8 cellular contexts compared by ENCODE assay signal in the genomic region with DNA sequence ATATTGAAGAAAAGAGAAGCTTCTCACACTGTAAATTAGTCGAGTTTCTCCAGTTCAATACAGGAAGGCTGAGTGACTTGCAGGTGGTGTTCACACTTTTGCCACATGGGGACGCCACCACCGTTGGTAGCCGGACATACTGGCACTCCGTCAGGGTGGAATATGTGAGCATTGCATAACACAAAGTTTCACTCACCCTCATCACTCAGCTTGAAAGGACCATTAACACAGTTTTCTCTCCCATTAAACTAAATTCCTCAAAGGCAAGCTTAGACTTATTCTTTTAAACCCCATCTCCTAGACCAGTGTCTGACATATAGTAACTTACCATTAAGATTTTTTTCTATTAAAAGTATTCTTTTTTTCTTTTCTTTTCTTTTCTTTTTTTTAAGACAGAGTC.
DNase-seq lines count a peak whose midpoint lies in the region; ATAC-seq and TF ChIP-seq lines count a peak whose summit lies in the region.

No MANE protein-coding gene starts in this region.

- TF ChIP-seq CTCF in AG09309 (IDR thresholded peaks at IDR 0.05; ENCODE audit: control insufficient read depth, insufficient read depth, low read depth, low read length, missing control alignments): peak; percentile 99

- DNase-seq in AG09309 (ENCODE audit: low read depth) (peak; percentile 73), NCI-H2227 treated with DMSO at 0.1 percent for 48 hours (lab: John Stamatoyannopoulos, UW) (peak; percentile 28), erythroblast (lab: John Stamatoyannopoulos, UW) (peak; percentile 71 to 83), mucosa of gallbladder (ENCODE audit: low spot score) (peak; percentile 86), substantia nigra (lab: John Stamatoyannopoulos, UW) (peak in 26 of 49 donors; percentile 5 to 68 (median 28))
- peak; percentile 63 to 69 for DNase-seq in activated CD4-positive, alpha-beta T cell treated with anti-CD3 and anti-CD28 coated beads, Interleukin-2, amount 50 U/mL, for 48 hours

- H3K27ac ChIP-seq in substantia nigra (ENCODE audit: low read depth, low read length, poor library complexity, severe bottlenecking): no peak overlapping the region

- no peak overlapping the region for H3K4me3 ChIP-seq in AG09309 (ENCODE audit: control insufficient read depth, low read depth, low read length)

- no peak for TF ChIP-seq POLR2A in erythroblast (IDR thresholded peaks at IDR 0.05; ENCODE audit: low read length)

- ATAC-seq in GM18511 (IDR thresholded peaks at IDR 0.05; ENCODE audit: unreplicated experiment) (peak; percentile 75), HG03060 (IDR thresholded peaks at IDR 0.05; ENCODE audit: low read depth, unreplicated experiment) (peak; percentile 45)

Comparison
In these comparisons a context has a peak if more than half of its experiments do, and no peak if none do; other contexts are left out.
1. DNase-seq: peak in every context shown above with its lines; median percentile 86 in mucosa of gallbladder; 77 in erythroblast; 73 in AG09309; 66 in activated CD4-positive, alpha-beta T cell treated with anti-CD3 and anti-CD28 coated beads, Interleukin-2, amount 50 U/mL, for 48 hours; 28 in NCI-H2227 treated with DMSO at 0.1 percent for 48 hours; 28 in substantia nigra.